Comparison of ENCODE assay signal across 9 cellular contexts in genomic region chr6:35368038-35368887, GRCh38. TPM values are rescaled to one million over a fixed set of nuclear protein-coding genes. Genes with fewer than 3 reads are reported as not detected.
DNase-seq lines count a peak whose midpoint lies in the region; ATAC-seq and TF ChIP-seq lines count a peak whose summit lies in the region.
"Had no signal": no experiment of that assay in that cellular context is flagged by ENCODE, and none has a peak within 500 bp of the region (broad histone marks: within the 10 kb centered on the region; RNA-seq: fewer than 3 reads in every experiment).

No MANE protein-coding gene starts in this region.

- peaks cover 52% of the 10 kb centered on the region for H3K4me1 Mint-ChIP-seq in activated CD8-positive, alpha-beta memory T cell treated with anti-CD3 and anti-CD28 coated beads, Interleukin-2, amount 10 ng/mL, durations not matched to agents 7 days and 5 days
- peaks cover 93% of the 10 kb centered on the region for H3K4me1 Mint-ChIP-seq in dendritic cell treated with granulocyte-macrophage colony-stimulating factor and Interleukin-4, amounts not matched to agents 40 ng/mL and 50 ng/mL, for 4 days (ENCODE audit: low read depth)

- POLR2A ChIA-PET in OCI-LY7 (lab: Charles Lee) = interaction anchor here (0.6 kb wide), 1 partner anchor 54 kb away, joined by 7 read pairs; no protein-coding TSS in a partner anchor

- no peak overlapping the region for H2AK5ac ChIP-seq in neuronal stem cell (ENCODE audit: low read depth, low read length)

- H3K4me2 ChIP-seq in OCI-LY7 (ENCODE audit: low read length) (peak overlapping the region; percentile 14; the same call in 1 of the 2 replicates), neuronal stem cell (ENCODE audit: insufficient read depth, low read length, poor library complexity, severe bottlenecking) (no peak overlapping the region)

- peak; percentile 55 for ATAC-seq in activated CD8-positive, alpha-beta memory T cell treated with anti-CD3 and anti-CD28 coated beads, Interleukin-2, amount 10 ng/mL, durations not matched to agents 7 days and 5 days
- ATAC-seq in body of pancreas = no peak

- H3K4me3 Mint-ChIP-seq in activated CD8-positive, alpha-beta memory T cell treated with anti-CD3 and anti-CD28 coated beads, Interleukin-2, amount 10 ng/mL, durations not matched to agents 7 days and 5 days = no peak overlapping the region
- no peak overlapping the region for H3K4me3 Mint-ChIP-seq in dendritic cell treated with granulocyte-macrophage colony-stimulating factor and Interleukin-4, amounts not matched to agents 40 ng/mL and 50 ng/mL, for 4 days

- no peak overlapping the region for H2BK15ac ChIP-seq in neuronal stem cell (ENCODE audit: low read length)

- no peak overlapping the region for H3K23ac ChIP-seq in neuronal stem cell (ENCODE audit: low read depth, low read length, poor library complexity)

- H4K8ac ChIP-seq in neuronal stem cell (ENCODE audit: low read depth, low read length) = no peak overlapping the region

- no peak overlapping the region for H2AFZ ChIP-seq in OCI-LY7 (ENCODE audit: low read length)
- no peak overlapping the region for H2AFZ ChIP-seq in neuronal stem cell (ENCODE audit: low read length)

- peaks cover 12% of the 10 kb centered on the region for H3K36me3 Mint-ChIP-seq in activated CD8-positive, alpha-beta memory T cell treated with anti-CD3 and anti-CD28 coated beads, Interleukin-2, amount 10 ng/mL, durations not matched to agents 7 days and 5 days
- peaks cover 43% of the 10 kb centered on the region for H3K36me3 Mint-ChIP-seq in dendritic cell treated with granulocyte-macrophage colony-stimulating factor and Interleukin-4, amounts not matched to agents 40 ng/mL and 50 ng/mL, for 4 days (ENCODE audit: low read depth)

- no peak for TF ChIP-seq POLR2A in body of pancreas (IDR thresholded peaks at IDR 0.05)

- H3K27ac ChIP-seq in OCI-LY7 (ENCODE audit: low read depth, low read length, poor library complexity, severe bottlenecking) (no peak overlapping the region), neuronal stem cell (replicated peaks; ENCODE audit: low read length) (no peak overlapping the region), body of pancreas (peak overlapping the region in 2 of 4 donors; percentile 38 to 58)

- H3K27ac Mint-ChIP-seq in activated CD8-positive, alpha-beta memory T cell treated with anti-CD3 and anti-CD28 coated beads, Interleukin-2, amount 10 ng/mL, durations not matched to agents 7 days and 5 days = peak overlapping the region; percentile 67
- peak overlapping the region; percentile 79 for H3K27ac Mint-ChIP-seq in dendritic cell treated with granulocyte-macrophage colony-stimulating factor and Interleukin-4, amounts not matched to agents 40 ng/mL and 50 ng/mL, for 4 days

- peaks cover 1% of the 10 kb centered on the region for H3K79me1 ChIP-seq in neuronal stem cell (ENCODE audit: low read depth, low read length)

- BruUV-seq in OCI-LY7 (replicated peaks; lab: Mats Ljungman, UMichigan) = no TSS peak

- H3K4ac ChIP-seq in neuronal stem cell (ENCODE audit: low read length) = no peak overlapping the region

- WGBS in neuronal stem cell (ENCODE audit: extremely low coverage in 2 of 2, insufficient read length in 2 of 2, insufficient replicate concordance in 1 of 2), 2 donors = no CpG with 5 or more reads among the region's 2 CpGs
- WGBS in body of pancreas, 2 donors = 77 to 92% methylated on average over 1 to 2 of the region's 2 CpGs

- H3K4me1 ChIP-seq in OCI-LY7 (ENCODE audit: insufficient read depth, low read length, poor library complexity, severe bottlenecking) = peaks cover 37% of the 10 kb centered on the region
- H3K4me1 ChIP-seq in neuronal stem cell (ENCODE audit: control insufficient read depth in 2 of 2, insufficient read depth in 1 of 2, low read depth in 1 of 2, low read length in 2 of 2) = peaks cover 3 to 7% of the 10 kb centered on the region in 2 donors
- peaks cover 6% of the 10 kb centered on the region for H3K4me1 ChIP-seq in body of pancreas

- TF ChIP-seq CTCF in OCI-LY7 (conservative IDR thresholded peaks at IDR 0.05; ENCODE audit: low read length) (no peak), body of pancreas (IDR thresholded peaks at IDR 0.05) (no peak)

- no peaks in the 10 kb centered on the region for H3K27me3 ChIP-seq in neuronal stem cell (ENCODE audit: control insufficient read depth in 3 of 3, insufficient read depth in 3 of 3, low read depth in 1 of 3, low read length in 3 of 3)
- H3K27me3 ChIP-seq in body of pancreas = no peaks in the 10 kb centered on the region

- no peaks in the 10 kb centered on the region for H4K20me1 ChIP-seq in OCI-LY7 (ENCODE audit: insufficient read depth, low read length)

- no peak overlapping the region for H2BK12ac ChIP-seq in neuronal stem cell (ENCODE audit: low read length)

- no peak overlapping the region for H2BK120ac ChIP-seq in neuronal stem cell (ENCODE audit: low read depth, low read length)

- H3K36me3 ChIP-seq in OCI-LY7 (ENCODE audit: insufficient read depth, low read length) = no peaks in the 10 kb centered on the region
- no peaks in the 10 kb centered on the region for H3K36me3 ChIP-seq in neuronal stem cell (replicated peaks in 1 of 2; ENCODE audit: control insufficient read depth in 2 of 2, insufficient read depth in 2 of 2, low read length in 2 of 2)
- H3K36me3 ChIP-seq in body of pancreas (replicated peaks in 1 of 2; ENCODE audit: insufficient read depth in 1 of 2, low read depth in 2 of 2) = no peaks in the 10 kb centered on the region

- H2BK5ac ChIP-seq in neuronal stem cell (ENCODE audit: low read length) = no peak overlapping the region

- CTCF ChIA-PET in activated CD8-positive, alpha-beta memory T cell treated with anti-CD3 and anti-CD28 coated beads, Interleukin-2, amount 10 ng/mL, durations not matched to agents 7 days and 5 days (lab: Charles Lee) = interaction anchor here (0.6 to 1.8 kb wide), 3 partner anchors 26 to 1158 kb away, joined by 4 to 5 read pairs (median 4); partner anchors contain the start of gene PPARD
- CTCF ChIA-PET in OCI-LY7 (lab: Charles Lee; ENCODE audit: unreplicated experiment) = interaction anchor here (0.9 kb wide), 1 partner anchor 9 kb away, joined by 3 read pairs; no protein-coding TSS in a partner anchor

- H3K18ac ChIP-seq in neuronal stem cell (ENCODE audit: low read length) = no peak overlapping the region

- intact Hi-C loops in OCI-LY7 (cut with micrococcal nuclease; ENCODE audit: unreplicated experiment) = no loop called here
- intact Hi-C loops in dendritic cell treated with granulocyte-macrophage colony-stimulating factor and Interleukin-4, amounts not matched to agents 40 ng/mL and 50 ng/mL, for 4 days (cut with micrococcal nuclease) = no loop called here
- intact Hi-C loops in body of pancreas (cut with DNase I) = no loop called here

- no peak overlapping the region for H3K9ac ChIP-seq in neuronal stem cell (ENCODE audit: low read depth, low read length, poor library complexity)

- no peaks in the 10 kb centered on the region for H3K27me3 Mint-ChIP-seq in activated CD8-positive, alpha-beta memory T cell treated with anti-CD3 and anti-CD28 coated beads, Interleukin-2, amount 10 ng/mL, durations not matched to agents 7 days and 5 days
- no peaks in the 10 kb centered on the region for H3K27me3 Mint-ChIP-seq in dendritic cell treated with granulocyte-macrophage colony-stimulating factor and Interleukin-4, amounts not matched to agents 40 ng/mL and 50 ng/mL, for 4 days

- H3K9me2 ChIP-seq in OCI-LY7 (ENCODE audit: insufficient read depth, low read length) = no peaks in the 10 kb centered on the region

- H3K14ac ChIP-seq in neuronal stem cell (ENCODE audit: low read length) = no peak overlapping the region

- no peaks in the 10 kb centered on the region for H3K79me2 ChIP-seq in OCI-LY7 (ENCODE audit: insufficient read depth, low read depth, low read length)

- peak; percentile 50 for DNase-seq in activated CD8-positive, alpha-beta memory T cell treated with anti-CD3 and anti-CD28 coated beads, Interleukin-2, amount 10 ng/mL, durations not matched to agents 7 days and 5 days
- no peak for DNase-seq in activated CD8-positive, alpha-beta memory T cell treated with anti-CD3 and anti-CD28 coated beads, Interleukin-2, amount 50 U/mL, for 48 hours
- peak; percentile 29 for DNase-seq in OCI-LY7 (ENCODE audit: low spot score)
- DNase-seq in stimulated activated CD8-positive, alpha-beta memory T cell treated with anti-CD3 and anti-CD28 coated beads, Interleukin-4, amount 100 ng/mL, for 48 hours = peak; percentile 58
- DNase-seq in globus pallidus (ENCODE audit: low spot score) = no peak
- no peak for DNase-seq in neuronal stem cell (ENCODE audit: low spot score)
- DNase-seq in body of pancreas = no peak
- DNase-seq: COR-L47 had no signal

- no peak overlapping the region for H3K4me3 ChIP-seq in OCI-LY7 (ENCODE audit: low read depth, low read length, poor library complexity, severe bottlenecking)
- no peak overlapping the region for H3K4me3 ChIP-seq in neuronal stem cell (ENCODE audit: low read length in 2 of 2)
- H3K4me3 ChIP-seq in body of pancreas = no peak overlapping the region

- H4K91ac ChIP-seq in neuronal stem cell (ENCODE audit: low read depth, low read length, poor library complexity) = no peak overlapping the region

- H3K9me3 Mint-ChIP-seq in activated CD8-positive, alpha-beta memory T cell treated with anti-CD3 and anti-CD28 coated beads, Interleukin-2, amount 10 ng/mL, durations not matched to agents 7 days and 5 days (ENCODE audit: low read depth) = no peaks in the 10 kb centered on the region
- H3K9me3 Mint-ChIP-seq in dendritic cell treated with granulocyte-macrophage colony-stimulating factor and Interleukin-4, amounts not matched to agents 40 ng/mL and 50 ng/mL, for 4 days = no peaks in the 10 kb centered on the region

- H3K9me3 ChIP-seq in OCI-LY7 (ENCODE audit: low read length) (no peaks in the 10 kb centered on the region), neuronal stem cell (replicated peaks in 1 of 2; ENCODE audit: control insufficient read depth in 2 of 2, insufficient read depth in 1 of 2, low read depth in 1 of 2, low read length in 2 of 2) (no peaks in the 10 kb centered on the region), body of pancreas (no peaks in the 10 kb centered on the region)

RNA-seq across cellular contexts. Expression of gene PPARD, which starts 25.9 kb away (rescaled TPM):
- 10 to 100 TPM; 16.4 to 18.8 TPM for total RNA-seq in activated CD8-positive, alpha-beta memory T cell treated with anti-CD3 and anti-CD28 coated beads, Interleukin-2, amount 10 ng/mL, durations not matched to agents 7 days and 5 days
- total RNA-seq in OCI-LY7 (2014; rRNA removed; shearing (Covaris generic)) = 4.6 and 6.1 TPM in 2 replicates
- total RNA-seq in OCI-LY7 (2022) (11.9 and 13.1 TPM in 2 replicates), body of pancreas (10 to 100 TPM in 1 of 2 donors, 1 to 10 TPM in 1; 6.0 to 11.2 TPM)
- 14.9 TPM for polyA plus RNA-seq in neuronal stem cell (2013, experiment 1 of 2)
- polyA plus RNA-seq in neuronal stem cell (2013, experiment 2 of 2) = 15.0 TPM

Comparison
In these comparisons a context has a peak if more than half of its experiments do, and no peak if none do; other contexts are left out.
1. DNase-seq: peak in activated CD8-positive, alpha-beta memory T cell treated with anti-CD3 and anti-CD28 coated beads, Interleukin-2, amount 10 ng/mL, durations not matched to agents 7 days and 5 days (single experiment), OCI-LY7 (single experiment) and stimulated activated CD8-positive, alpha-beta memory T cell treated with anti-CD3 and anti-CD28 coated beads, Interleukin-4, amount 100 ng/mL, for 48 hours (single experiment); none in activated CD8-positive, alpha-beta memory T cell treated with anti-CD3 and anti-CD28 coated beads, Interleukin-2, amount 50 U/mL, for 48 hours (single experiment), globus pallidus (single experiment), neuronal stem cell (single experiment) and body of pancreas (0 of 4).